ENCODE assay signal across 23 cellular contexts in genomic region chr13:30835442-30835841, GRCh38.
DNase-seq lines count a peak whose midpoint lies in the region; ATAC-seq and TF ChIP-seq lines count a peak whose summit lies in the region.
"Had no signal": no experiment of that assay in that cellular context is flagged by ENCODE, and none has a peak within 500 bp of the region (broad histone marks: within the 10 kb centered on the region; RNA-seq: fewer than 3 reads in every experiment).

No MANE protein-coding gene starts in this region.

- no peaks in the 10 kb centered on the region for H3K27me3 ChIP-seq in colonic mucosa
- H3K27me3 ChIP-seq in left lung: peaks cover 0 to 24% of the 10 kb centered on the region in 2 donors
- H3K27me3 ChIP-seq: breast epithelium, thyroid gland had no signal

- H3K4me1 ChIP-seq in colonic mucosa (peaks cover 4% of the 10 kb centered on the region), left lung (no peaks in the 10 kb centered on the region)
- H3K4me1 ChIP-seq: breast epithelium had no signal

- no peaks in the 10 kb centered on the region for H3K9me3 ChIP-seq in colonic mucosa
- H3K9me3 ChIP-seq in left lung: no peaks in the 10 kb centered on the region
- H3K9me3 ChIP-seq: breast epithelium, heart right ventricle, thyroid gland had no signal

- H3K27ac ChIP-seq in colonic mucosa: peak overlapping the region; percentile 52
- H3K27ac ChIP-seq in coronary artery: no peak overlapping the region
- H3K27ac ChIP-seq in left lung: no peak overlapping the region
- H3K27ac ChIP-seq: breast epithelium, C4-2B, heart right ventricle had no signal

- H3K9ac ChIP-seq in colonic mucosa (ENCODE audit: low read depth in 2 of 2, low read length in 2 of 2): no peak overlapping the region

- ATAC-seq in HG02610 (IDR thresholded peaks at IDR 0.05; ENCODE audit: unreplicated experiment) (no peak), left lung (no peak)
- ATAC-seq: heart right ventricle; left ventricle myocardium superior; stimulated activated naive CD8-positive, alpha-beta T cell treated with anti-CD3 and anti-CD28 coated beads, Interleukin-15, Interleukin-2, amounts not matched to agents 100 U/mL and 50 U/mL, for 24 hours had no signal

- H3K4me3 ChIP-seq in colonic mucosa (no peak overlapping the region), coronary artery (no peak overlapping the region), left lung (no peak overlapping the region)
- H3K4me3 ChIP-seq: breast epithelium, heart right ventricle, thyroid gland had no signal

- intact Hi-C loops in colonic mucosa (cut with DNase I): no loop called here
- intact Hi-C loops in left lung (cut with DNase I): no loop called here

- H3K36me3 ChIP-seq in colonic mucosa (no peaks in the 10 kb centered on the region), left lung (no peaks in the 10 kb centered on the region)
- H3K36me3 ChIP-seq: breast epithelium, heart right ventricle, thyroid gland had no signal

- TF ChIP-seq CTCF in colonic mucosa (IDR thresholded peaks at IDR 0.05) (no peak), coronary artery (IDR thresholded peaks at IDR 0.05) (no peak), left lung (IDR thresholded peaks at IDR 0.05) (no peak)

- peak; percentile 13 for DNase-seq in HCEC 1CT
- DNase-seq in NCI-H524 treated with DMSO at 0.1 percent for 48 hours (lab: John Stamatoyannopoulos, UW): peak; percentile 50
- peak; percentile 80 for DNase-seq in colonic mucosa
- peak; percentile 27 for DNase-seq in mucosa of gallbladder (ENCODE audit: low spot score)
- no peak for DNase-seq in GOT3 (lab: John Stamatoyannopoulos, UW)
- DNase-seq in coronary artery (ENCODE audit: low spot score): no peak
- DNase-seq in left lung: no peak
- DNase-seq: activated CD4-positive, alpha-beta T cell treated with anti-CD3 and anti-CD28 coated beads for 1 hour; activated gamma-delta T cell treated with Interleukin-2 at 50 U/mL for 16 hours; activated T-cell treated with anti-CD3 and anti-CD28 coated beads, Interleukin-2, amount 50 U/mL, for 1 hour; GDM1; heart right ventricle; Karpas-422; left ventricle myocardium superior; NCI-H1048; NCI-H187 treated with DMSO at 0.1 percent for 48 hours; SHP77; stimulated activated CD4-positive, alpha-beta T cell treated with anti-CD3 and anti-CD28 coated beads, Interleukin-4, amount 100 ng/mL, for 4 hours; stimulated activated naive CD8-positive, alpha-beta T cell treated with anti-CD3 and anti-CD28 coated beads, Interleukin-15, Interleukin-2, amounts not matched to agents 100 U/mL and 50 U/mL, for 24 hours; thyroid gland had no signal

Comparison
In these comparisons a context has a peak if more than half of its experiments do, and no peak if none do; other contexts are left out.
1. DNase-seq: peak in HCEC 1CT (single experiment), NCI-H524 treated with DMSO at 0.1 percent for 48 hours (single experiment), colonic mucosa (single experiment) and mucosa of gallbladder (single experiment); none in GOT3 (single experiment), coronary artery (single experiment) and left lung (0 of 2).